ENCODE assay signal across 8 cellular contexts in genomic region chr1:211258756-211259595, GRCh38. TPM values are rescaled to one million over a fixed set of nuclear protein-coding genes. Genes with fewer than 3 reads are reported as not detected.
A peak's percentile ranks its signal among the peaks of the same experiment; 100 is the strongest.
DNase-seq lines count a peak whose midpoint lies in the region; ATAC-seq, FAIRE-seq and TF ChIP-seq lines count a peak whose summit lies in the region.

Gene RCOR3, plus strand, starts transcription at chr1:211259366. Its CDS starts 195 bp downstream, at chr1:211259561.

- peak within 1 kb of the TSS; percentile 87 for H3K4me3 ChIP-seq in bronchial epithelial cell (ENCODE audit: low read depth, low read length)

- H3K27ac Mint-ChIP-seq in WTC11 = peak within 1 kb of the TSS; percentile 97

- peaks cover 28% of the 10 kb centered on the region for H3K4me1 Mint-ChIP-seq in WTC11

- H3K36me3 Mint-ChIP-seq in WTC11 = peaks cover 15% of the 10 kb centered on the region

- no peaks in the 10 kb centered on the region for H3K27me3 ChIP-seq in bronchial epithelial cell (ENCODE audit: control insufficient read depth, insufficient read depth, low read length)

- POLR2A ChIA-PET in WTC11 (lab: Charles Lee) = interaction anchor here (0.7 to 1.4 kb wide), 3 partner anchors 9 to 385 kb away, joined by 3 to 6 read pairs (median 3); no protein-coding TSS in a partner anchor

- no peak for FAIRE-seq in bronchial epithelial cell (lab: Jason Lieb, UNC)

- CTCF ChIA-PET in WTC11 (lab: Charles Lee) = interaction anchor here (0.5 to 1.4 kb wide), 10 partner anchors 9 to 1056 kb away, joined by 3 to 11 read pairs (median 4); partner anchors contain the start of genes KCNH1 and TRAF5

- TF ChIP-seq CTCF in WTC11 (IDR thresholded peaks at IDR 0.05) (peak; percentile 72), bronchial epithelial cell (IDR thresholded peaks at IDR 0.05; ENCODE audit: insufficient read depth, low read length, severe bottlenecking) (peak; percentile 80)

- no peaks in the 10 kb centered on the region for H3K27me3 Mint-ChIP-seq in WTC11 (ENCODE audit: low read depth)

- H3K36me3 ChIP-seq in bronchial epithelial cell (ENCODE audit: control insufficient read depth, insufficient read depth, low read length) = no peaks in the 10 kb centered on the region

- peak within 1 kb of the TSS; percentile 81 for H3K4me3 Mint-ChIP-seq in WTC11

- DNase-seq in AG08396 (ENCODE audit: low spot score) (peak; percentile 94), NCI-H2227 treated with DMSO at 0.1 percent for 48 hours (lab: John Stamatoyannopoulos, UW) (peak; percentile 90), WTC11 (ENCODE audit: low spot score) (peak; percentile 94), bronchial epithelial cell (ENCODE audit: low read depth) (peak; percentile 57), inferior parietal cortex (ENCODE audit: extremely low spot score) (peak; percentile 88)
- peak; percentile 83 to 88 for DNase-seq in stimulated activated CD4-positive, alpha-beta T cell treated with anti-CD3 and anti-CD28 coated beads, Interleukin-12 subunit alpha, Interleukin-12 subunit beta, amount 100 ng/mL, for 24 hours (ENCODE audit: low read depth in 2 of 2)

- ATAC-seq in GM18907 (IDR thresholded peaks at IDR 0.05; ENCODE audit: unreplicated experiment) (peak; percentile 66), HG03139 (IDR thresholded peaks at IDR 0.05; ENCODE audit: unreplicated experiment) (peak; percentile 55), WTC11 (peak; percentile 71)

- no peaks in the 10 kb centered on the region for H3K9me3 Mint-ChIP-seq in WTC11

TF ChIP-seq in WTC11, 78 proteins besides CTCF, POLR2A, EP300 and RAD21 (continues in another document):
- TF ChIP-seq AR (CRISPR knock-in tag; IDR thresholded peaks at IDR 0.05) = no peak
- TF ChIP-seq TEAD4 (CRISPR knock-in tag; IDR thresholded peaks at IDR 0.05) = peak; percentile 54
- peak; percentile 64; the same call in 1 of the 2 replicates for TF ChIP-seq SMAD3 (CRISPR knock-in tag; IDR thresholded peaks at IDR 0.05; ENCODE audit: borderline replicate concordance)
- TF ChIP-seq PRDM15 (CRISPR knock-in tag; IDR thresholded peaks at IDR 0.05) = no peak
- TF ChIP-seq ATF3 (CRISPR knock-in tag; conservative IDR thresholded peaks at IDR 0.05) = no peak
- peak; percentile 83 for TF ChIP-seq JUN (CRISPR knock-in tag; IDR thresholded peaks at IDR 0.05)
- TF ChIP-seq GABPB1 (CRISPR knock-in tag; IDR thresholded peaks at IDR 0.05) = peak; percentile 52; the same call in 1 of the 2 replicates
- TF ChIP-seq ZNF317 (CRISPR knock-in tag; IDR thresholded peaks at IDR 0.05; ENCODE audit: borderline replicate concordance, low read depth) = peak; percentile 40; the same call in 1 of the 2 replicates
- no peak for TF ChIP-seq RELA (CRISPR knock-in tag; IDR thresholded peaks at IDR 0.05; ENCODE audit: borderline replicate concordance)
- no peak for TF ChIP-seq NR1H2 (CRISPR knock-in tag; IDR thresholded peaks at IDR 0.05)
- no peak for TF ChIP-seq ZNF138 (CRISPR knock-in tag; conservative IDR thresholded peaks at IDR 0.05)
- no peak for TF ChIP-seq E2F4 (CRISPR knock-in tag; IDR thresholded peaks at IDR 0.05; ENCODE audit: borderline replicate concordance, low read depth)
- TF ChIP-seq ATF1 (CRISPR knock-in tag; IDR thresholded peaks at IDR 0.05) = 0 out of 2 replicates have a peak, but pooled peaks have one; percentile 29
- peak; percentile 83 for TF ChIP-seq MAX (CRISPR knock-in tag; IDR thresholded peaks at IDR 0.05)
- TF ChIP-seq USF1 (CRISPR knock-in tag; IDR thresholded peaks at IDR 0.05) = peak; percentile 34; the same call in 1 of the 2 replicates
- no peak for TF ChIP-seq ZNF671 (CRISPR knock-in tag; IDR thresholded peaks at IDR 0.05)
- peak; percentile 68; the same call in 1 of the 2 replicates for TF ChIP-seq ZNF219 (CRISPR knock-in tag; IDR thresholded peaks at IDR 0.05; ENCODE audit: borderline replicate concordance)
- 0 out of 2 replicates have a peak, but pooled peaks have one; percentile 45 for TF ChIP-seq FOXP1 (CRISPR knock-in tag; IDR thresholded peaks at IDR 0.05; ENCODE audit: borderline replicate concordance)
- TF ChIP-seq ZNF232 (CRISPR knock-in tag; IDR thresholded peaks at IDR 0.05) = 0 out of 2 replicates have a peak, but pooled peaks have one; percentile 15

RNA-seq across cellular contexts. Expression of gene RCOR3, which starts in this region (rescaled TPM):
- total RNA-seq in WTC11 (2021) = 28.3 to 35.9 TPM (median 30.6 TPM) in 3 replicates
- 7.6 and 12.4 TPM in 2 replicates for total RNA-seq in bronchial epithelial cell

Comparison
In these comparisons a context has a peak if more than half of its experiments do, and no peak if none do; other contexts are left out.
1. Peak in every context shown above with its lines: DNase-seq, ATAC-seq and H3K4me3 ChIP-seq.